Comparison of ENCODE assay signal across 8 cellular contexts in genomic region chr15:64844576-64845140, GRCh38. TPM values are rescaled to one million over a fixed set of nuclear protein-coding genes. Genes with fewer than 3 reads are reported as not detected.
DNase-seq lines count a peak whose midpoint lies in the region; ATAC-seq lines count a peak whose summit lies in the region.

No MANE protein-coding gene starts in this region.

- H3K4me3 ChIP-seq in BLaER1 treated with 17β-estradiol and CSF1 and Interleukin-3, amounts not matched to agents 10 nM and 100 nM: peak overlapping the region; percentile 33 to 99 (median 96); a peak in 19 of 20 replicates

- H3K27me3 Mint-ChIP-seq in central memory CD8-positive, alpha-beta T cell: no peaks in the 10 kb centered on the region
- H3K27me3 Mint-ChIP-seq in naive thymus-derived CD8-positive, alpha-beta T cell: no peaks in the 10 kb centered on the region

- peak overlapping the region; percentile 93 to 98 (median 96) for H3K9ac ChIP-seq in BLaER1 treated with 17β-estradiol and CSF1 and Interleukin-3, amounts not matched to agents 10 nM and 100 nM

- no peaks in the 10 kb centered on the region for H3K9me3 ChIP-seq in BLaER1 treated with 17β-estradiol and CSF1 and Interleukin-3, amounts not matched to agents 10 nM and 100 nM (replicated peaks in 1 of 11)

- H3K4me1 Mint-ChIP-seq in central memory CD8-positive, alpha-beta T cell: peaks cover 77% of the 10 kb centered on the region
- H3K4me1 Mint-ChIP-seq in naive thymus-derived CD8-positive, alpha-beta T cell: peaks cover 42 to 78% (median 68%) of the 10 kb centered on the region in 4 donors

- H4K20me1 ChIP-seq in BLaER1 treated with 17β-estradiol and CSF1 and Interleukin-3, amounts not matched to agents 10 nM and 100 nM: peaks cover 65 to 79% (median 73%) of the 10 kb centered on the region in 11 experiments

- H3K27ac Mint-ChIP-seq in central memory CD8-positive, alpha-beta T cell (ENCODE audit: low read depth): peak overlapping the region; percentile 89
- H3K27ac Mint-ChIP-seq in naive thymus-derived CD8-positive, alpha-beta T cell: peak overlapping the region; percentile 82 to 96 (median 92)

- H3K4me2 ChIP-seq in BLaER1 treated with 17β-estradiol and CSF1 and Interleukin-3, amounts not matched to agents 10 nM and 100 nM: peak overlapping the region; percentile 94 to 100 (median 99)

- ATAC-seq in central memory CD8-positive, alpha-beta T cell (replicated peaks; ENCODE audit: extremely low read depth, poor library complexity, severe bottlenecking): peak; percentile 34
- peak; percentile 19 to 55 for ATAC-seq in naive thymus-derived CD8-positive, alpha-beta T cell
- no peak for ATAC-seq in HG02588 (IDR thresholded peaks at IDR 0.05; ENCODE audit: unreplicated experiment)
- no peak for ATAC-seq in GM18519 (IDR thresholded peaks at IDR 0.05; ENCODE audit: low FRiP score, unreplicated experiment)
- no peak for ATAC-seq in GM18870 (IDR thresholded peaks at IDR 0.05; ENCODE audit: unreplicated experiment)

- no peaks in the 10 kb centered on the region for H3K27me3 ChIP-seq in BLaER1 treated with 17β-estradiol and CSF1 and Interleukin-3, amounts not matched to agents 10 nM and 100 nM

- peaks cover 58 to 86% (median 76%) of the 10 kb centered on the region in 10 experiments for H3K4me1 ChIP-seq in BLaER1 treated with 17β-estradiol and CSF1 and Interleukin-3, amounts not matched to agents 10 nM and 100 nM

- H3K36me3 Mint-ChIP-seq in central memory CD8-positive, alpha-beta T cell (ENCODE audit: insufficient read depth): peaks cover 21% of the 10 kb centered on the region
- H3K36me3 Mint-ChIP-seq in naive thymus-derived CD8-positive, alpha-beta T cell: peaks cover 0 to 18% (median 5%) of the 10 kb centered on the region in 3 donors

- peak; percentile 68 for DNase-seq in NAMALWA (ENCODE audit: low spot score)
- peak in 1 of 2 donors; percentile 28 for DNase-seq in central memory CD8-positive, alpha-beta T cell (ENCODE audit: low spot score in 2 of 2)
- peak in 4 of 10 donors; percentile 22 to 47 (median 36) for DNase-seq in naive thymus-derived CD8-positive, alpha-beta T cell
- DNase-seq in stimulated activated CD4-positive, alpha-beta T cell treated with anti-CD3 and anti-CD28 coated beads, Interleukin-4, amount 100 ng/mL, for 1 hour: no peak

- peak overlapping the region; percentile 49 to 95 (median 89); a peak in 21 of 22 replicates for H3K27ac ChIP-seq in BLaER1 treated with 17β-estradiol and CSF1 and Interleukin-3, amounts not matched to agents 10 nM and 100 nM

- H3K36me3 ChIP-seq in BLaER1 treated with 17β-estradiol and CSF1 and Interleukin-3, amounts not matched to agents 10 nM and 100 nM: peaks cover 18 to 61% (median 38%) of the 10 kb centered on the region in 11 experiments

- POLR2A ChIA-PET in naive thymus-derived CD8-positive, alpha-beta T cell (lab: Charles Lee): interaction anchor here (1.7 to 5.4 kb wide), 3 partner anchors 9 to 49 kb away, joined by 4 to 51 read pairs (median 7); no protein-coding TSS in a partner anchor

- no peaks in the 10 kb centered on the region for H3K9me3 Mint-ChIP-seq in central memory CD8-positive, alpha-beta T cell
- no peaks in the 10 kb centered on the region for H3K9me3 Mint-ChIP-seq in naive thymus-derived CD8-positive, alpha-beta T cell

- peak overlapping the region; percentile 95 for H3K4me3 Mint-ChIP-seq in central memory CD8-positive, alpha-beta T cell
- peak overlapping the region; percentile 81 to 99 (median 93) for H3K4me3 Mint-ChIP-seq in naive thymus-derived CD8-positive, alpha-beta T cell

RNA-seq across cellular contexts. Expression of gene PLEKHO2, which starts 2.9 kb away (rescaled TPM):
- total RNA-seq in naive thymus-derived CD8-positive, alpha-beta T cell: 1 to 10 TPM; 8.6 TPM
- 10 to 100 TPM in 2 of 3 donors, 1 to 10 TPM in 1; 8.9 to 19.3 (median 12.0) TPM for polyA plus RNA-seq in naive thymus-derived CD8-positive, alpha-beta T cell

RNA-seq across cellular contexts. Expression of gene PIF1, which starts 19.2 kb away (rescaled TPM):
- under 1 TPM in 1 of 2 experiments, not detected in 1; 0.52 TPM for total RNA-seq in naive thymus-derived CD8-positive, alpha-beta T cell
- polyA plus RNA-seq in naive thymus-derived CD8-positive, alpha-beta T cell: under 1 TPM in 2 of 3 donors, not detected in 1; 0.15 to 0.68 TPM

Comparison
In these comparisons a context has a peak if more than half of its experiments do, and no peak if none do; other contexts are left out.
1. ATAC-seq: peak in central memory CD8-positive, alpha-beta T cell (single experiment) and naive thymus-derived CD8-positive, alpha-beta T cell (2 of 2); none in HG02588 (single experiment), GM18519 (single experiment) and GM18870 (single experiment).